13 cellular contexts compared by ENCODE assay signal in the genomic region with DNA sequence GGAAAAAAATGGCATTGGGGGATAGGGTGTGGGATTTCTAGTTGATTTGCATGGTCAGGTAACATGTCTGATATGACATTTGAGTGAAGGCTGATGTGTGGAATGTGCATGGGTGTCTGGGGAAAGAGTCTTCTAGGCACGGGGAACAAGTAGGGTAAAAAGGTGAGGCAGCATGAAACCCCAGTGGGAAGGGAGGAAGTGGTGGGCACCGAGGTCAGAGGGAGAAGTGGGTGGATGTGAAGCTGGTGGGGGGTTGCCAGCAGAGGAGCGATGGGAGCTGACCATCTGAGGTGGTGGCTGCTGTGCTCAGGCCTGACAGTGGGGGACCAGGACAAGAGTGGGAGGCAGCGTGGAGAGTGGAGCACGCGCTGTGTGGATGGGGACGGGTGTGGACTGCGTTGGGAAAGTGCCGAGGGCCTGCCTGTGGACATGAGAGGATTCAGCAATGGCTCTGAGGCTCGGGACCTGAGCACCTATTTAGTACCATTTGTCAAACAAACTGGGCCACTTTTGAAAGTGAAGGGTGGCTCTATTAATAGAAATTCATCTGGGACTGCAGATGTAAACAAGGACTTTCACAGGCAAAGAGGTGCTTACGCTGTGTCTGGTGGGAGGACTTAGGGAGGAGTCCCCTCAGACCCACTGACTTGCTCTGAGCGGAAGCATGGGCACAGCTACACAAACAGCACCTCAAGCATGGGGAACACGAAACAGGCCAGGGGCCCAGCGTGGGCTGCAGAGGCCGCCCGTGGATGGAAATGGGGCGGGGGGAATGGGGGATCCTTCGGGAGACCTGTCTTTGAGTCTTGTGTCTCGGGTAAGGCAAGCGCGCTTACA. TPM values are rescaled to one million over a fixed set of nuclear protein-coding genes. Genes with fewer than 3 reads are reported as not detected.
A peak's percentile ranks its signal among the peaks of the same experiment; 100 is the strongest.
DNase-seq lines count a peak whose midpoint lies in the region; ATAC-seq, FAIRE-seq and TF ChIP-seq lines count a peak whose summit lies in the region.
"Had no signal": no experiment of that assay in that cellular context is flagged by ENCODE, and none has a peak within 500 bp of the region (broad histone marks: within the 10 kb centered on the region; RNA-seq: fewer than 3 reads in every experiment).

No MANE protein-coding gene starts in this region.

- H3K4me3 ChIP-seq in HepG2 (replicated peaks in 1 of 3; ENCODE audit: insufficient read depth in 1 of 3, low read depth in 2 of 3, low read length in 3 of 3) = peak overlapping the region in 1 of 3 experiments; percentile 36; a peak in 2 of 6 replicates
- no peak overlapping the region for H3K4me3 ChIP-seq in right lobe of liver
- no peak overlapping the region for H3K4me3 ChIP-seq in keratinocyte (ENCODE audit: control insufficient read depth in 2 of 3, extremely low read depth in 1 of 3, insufficient read depth in 2 of 3, low read depth in 1 of 3, low read length in 3 of 3)
- H3K4me3 ChIP-seq in small intestine (ENCODE audit: low read depth in 1 of 2, low read length in 2 of 2) = no peak overlapping the region

- TF ChIP-seq POLR2A in HepG2 (IDR thresholded peaks at IDR 0.05; ENCODE audit: insufficient read depth in 1 of 2, low read depth in 2 of 2, low read length in 2 of 2) = peak in 1 of 2 experiments; percentile 50; a peak in 2 of 4 replicates
- TF ChIP-seq POLR2A in right lobe of liver (IDR thresholded peaks at IDR 0.05) = no peak

- in situ Hi-C loops in HepG2 (cut with HindIII; ENCODE audit: extremely low pct_ligation_motif_present, low pct_unique_long_range_greater_than_20kb) = no loop called here

- POLR2A ChIA-PET in HepG2 (lab: Yijun Ruan, JAX) (interaction anchor here (2.5 to 7.2 kb wide), 2 partner anchors 12 to 17 kb away, joined by 13 to 122 read pairs; partner anchors contain the start of gene S100P), activated B cell treated with CpG ODN at 0.5 μM for 24 hours (lab: Charles Lee) (interaction anchor here (1.2 to 5.2 kb wide), 2 partner anchors 33 to 36 kb away, joined by 4 to 118 read pairs; partner anchors contain the start of genes MRFAP1 and MRFAP1L1)

- H2AFZ ChIP-seq in HepG2 (ENCODE audit: low read length) (no peak overlapping the region), keratinocyte (ENCODE audit: control insufficient read depth, low read length) (no peak overlapping the region)

- peaks cover 54% of the 10 kb centered on the region for H3K36me3 Mint-ChIP-seq in activated B cell treated with CpG ODN at 0.5 μM for 24 hours (ENCODE audit: low read depth)
- H3K36me3 Mint-ChIP-seq in type B pancreatic cell = peaks cover 36% of the 10 kb centered on the region

- H3K27ac Mint-ChIP-seq in activated B cell treated with CpG ODN at 0.5 μM for 24 hours = peak overlapping the region; percentile 24
- H3K27ac Mint-ChIP-seq in type B pancreatic cell = peak overlapping the region; percentile 2

- BruUV-seq in HepG2 (replicated peaks; lab: Mats Ljungman, UMichigan) = no TSS peak

- dilution Hi-C loops in keratinocyte (cut with MboI; ENCODE audit: extremely low pct_ligation_motif_present, low sequenced_read_pairs) = no loop called here

- intact Hi-C loops in HepG2 (cut with micrococcal nuclease; ENCODE audit: unreplicated experiment) = no loop called here
- intact Hi-C loops in right lobe of liver (cut with DNase I) = no loop called here
- intact Hi-C loops in activated B cell treated with CpG ODN at 0.5 μM for 24 hours (cut with micrococcal nuclease) = no loop called here

- H3K36me3 ChIP-seq in HepG2 (replicated peaks in 1 of 2; ENCODE audit: control insufficient read depth in 1 of 2, insufficient read depth in 2 of 2, low read length in 2 of 2) (peaks cover 0 to 13% of the 10 kb centered on the region in 2 experiments; a peak in 2 of 5 replicates), right lobe of liver (peaks cover 0 to 3% (median 0%) of the 10 kb centered on the region in 4 donors), keratinocyte (ENCODE audit: control insufficient read depth in 2 of 2, extremely low read depth in 1 of 2, insufficient read depth in 2 of 2, low read length in 2 of 2) (peaks cover 5 to 13% of the 10 kb centered on the region in 2 experiments), small intestine (ENCODE audit: control insufficient read depth in 2 of 2, insufficient read depth in 2 of 2, low read length in 2 of 2) (no peaks in the 10 kb centered on the region)

- H3K27ac ChIP-seq in HepG2 (ENCODE audit: extremely low read length, insufficient read depth, low read length) (no peak overlapping the region), right lobe of liver (no peak overlapping the region), keratinocyte (ENCODE audit: control insufficient read depth, insufficient read depth, low read length) (no peak overlapping the region), small intestine (ENCODE audit: low read depth in 1 of 2, low read length in 1 of 2) (no peak overlapping the region)

- H3K79me2 ChIP-seq in HepG2 (ENCODE audit: insufficient read depth, low read length) = peaks cover 33% of the 10 kb centered on the region
- H3K79me2 ChIP-seq in keratinocyte (ENCODE audit: control insufficient read depth, insufficient read depth, low read length) = peaks cover 24% of the 10 kb centered on the region

- H3K27me3 ChIP-seq in HepG2 (ENCODE audit: control insufficient read depth in 1 of 2, insufficient read depth in 2 of 2, low read length in 2 of 2) (no peaks in the 10 kb centered on the region), right lobe of liver (no peaks in the 10 kb centered on the region), keratinocyte (ENCODE audit: control insufficient read depth, extremely low read depth, insufficient read depth, low read length) (no peaks in the 10 kb centered on the region), small intestine (ENCODE audit: control insufficient read depth in 2 of 2, insufficient read depth in 2 of 2, low read length in 2 of 2) (no peaks in the 10 kb centered on the region)

- H3K4me1 Mint-ChIP-seq in activated B cell treated with CpG ODN at 0.5 μM for 24 hours (peaks cover 53% of the 10 kb centered on the region), type B pancreatic cell (ENCODE audit: unreplicated experiment) (peaks cover 38% of the 10 kb centered on the region)

- 91% methylated on average over 21 of the region's 21 CpGs for WGBS in HepG2 (ENCODE audit: low lambda C conversion rate)
- WGBS in right lobe of liver (ENCODE audit: insufficient coverage, low coverage, low lambda C conversion rate, missing lambda C conversion rate) = 87% methylated on average over 16 of the region's 21 CpGs
- 84 to 87% (median 85%) methylated on average over 21 of the region's 21 CpGs for WGBS in small intestine, 3 donors

- H3K4me3 Mint-ChIP-seq in activated B cell treated with CpG ODN at 0.5 μM for 24 hours = peak overlapping the region; percentile 21
- H3K4me3 Mint-ChIP-seq in type B pancreatic cell = peak overlapping the region; percentile 96

- H3K9me1 ChIP-seq in keratinocyte (ENCODE audit: control insufficient read depth, extremely low read depth, insufficient read depth, low read length) = no peaks in the 10 kb centered on the region

- no peak for TF ChIP-seq RAD21 in HepG2 (CRISPR knock-in tag; IDR thresholded peaks at IDR 0.05)

- CTCF ChIA-PET in HepG2 (lab: Yijun Ruan, JAX; ENCODE audit: low intra/inter-chr PET ratio, low total read pairs) = no interaction called here
- CTCF ChIA-PET in activated B cell treated with CpG ODN at 0.5 μM for 24 hours (lab: Charles Lee) = no interaction called here

- H3K9me3 ChIP-seq in HepG2 (ENCODE audit: low read length) (no peaks in the 10 kb centered on the region), right lobe of liver (no peaks in the 10 kb centered on the region), keratinocyte (ENCODE audit: control insufficient read depth, low read depth, low read length) (no peaks in the 10 kb centered on the region), small intestine (ENCODE audit: control insufficient read depth, low read depth) (no peaks in the 10 kb centered on the region)

- FAIRE-seq in HepG2 (lab: Jason Lieb, UNC) (no peak), keratinocyte (lab: Jason Lieb, UNC) (no peak), small intestine (lab: Jason Lieb, UNC) (no peak)
- FAIRE-seq: colon had no signal

- H3K9me3 Mint-ChIP-seq in activated B cell treated with CpG ODN at 0.5 μM for 24 hours (peaks cover 6% of the 10 kb centered on the region), type B pancreatic cell (no peaks in the 10 kb centered on the region)

- no peaks in the 10 kb centered on the region for H3K27me3 Mint-ChIP-seq in activated B cell treated with CpG ODN at 0.5 μM for 24 hours
- no peaks in the 10 kb centered on the region for H3K27me3 Mint-ChIP-seq in type B pancreatic cell

- TF ChIP-seq EP300 in HepG2 (IDR thresholded peaks at IDR 0.05; ENCODE audit: low read depth in 2 of 2, low read length in 2 of 2) (no peak), HepG2 (CRISPR knock-in tag; IDR thresholded peaks at IDR 0.05; ENCODE audit: borderline replicate concordance) (no peak)

- TF ChIP-seq CTCF in HepG2 (CRISPR knock-in tag; IDR thresholded peaks at IDR 0.05) (no peak), right lobe of liver (IDR thresholded peaks at IDR 0.05) (no peak), activated B cell treated with CpG ODN at 0.5 μM for 24 hours (IDR thresholded peaks at IDR 0.05) (no peak), keratinocyte (optimal IDR thresholded peaks at IDR 0.05 in 1 of 3, IDR thresholded peaks at IDR 0.05 in 1 of 3, conservative IDR thresholded peaks at IDR 0.05 in 1 of 3; ENCODE audit: extremely low read depth in 1 of 3, insufficient read depth in 2 of 3, low read length in 3 of 3) (no peak), type B pancreatic cell (conservative IDR thresholded peaks at IDR 0.05) (no peak), omental fat pad (IDR thresholded peaks at IDR 0.05) (no peak)

- H3K9ac ChIP-seq in HepG2 (ENCODE audit: insufficient read depth, low read depth, low read length) = peak overlapping the region; percentile 75; the same call in 1 of the 2 replicates
- H3K9ac ChIP-seq in keratinocyte (ENCODE audit: control insufficient read depth, extremely low read depth, insufficient read depth, low read length) = no peak overlapping the region

- ATAC-seq in HepG2 = no peak
- no peak for ATAC-seq in right lobe of liver
- ATAC-seq in activated B cell treated with CpG ODN at 0.5 μM for 24 hours (ENCODE audit: low read depth) = no peak
- ATAC-seq in omental fat pad (ENCODE audit: low FRiP score) = no peak

- H3K4me2 ChIP-seq in HepG2 (ENCODE audit: low read depth, low read length) (peak overlapping the region; percentile 91), keratinocyte (ENCODE audit: control insufficient read depth, extremely low read depth, insufficient read depth, low read depth, low read length) (peak overlapping the region; percentile 28)

- DNase-seq in HepG2 (ENCODE audit: low spot score) (no peak), right lobe of liver (no peak), activated B cell treated with CpG ODN at 0.5 μM for 24 hours (no peak), keratinocyte (ENCODE audit: low read depth, low spot score) (no peak), type B pancreatic cell (ENCODE audit: extremely low spot score, unreplicated experiment) (no peak), small intestine (no peak), omental fat pad (ENCODE audit: low spot score) (no peak), hepatic stellate cell (ENCODE audit: low spot score) (no peak)
- DNase-seq: activated CD8-positive, alpha-beta memory T cell treated with anti-CD3 and anti-CD28 coated beads, Interleukin-2, amount 50 U/mL, for 4 hours; stimulated activated CD4-positive, alpha-beta T cell treated with anti-CD3 and anti-CD28 coated beads, Interleukin-2, amount 100 ng/mL, for 24 hours; substantia nigra had no signal

- H4K20me1 ChIP-seq in HepG2 (ENCODE audit: insufficient read depth, low read length) (peaks cover 14% of the 10 kb centered on the region), keratinocyte (ENCODE audit: control insufficient read depth, extremely low read depth, insufficient read depth, low read length) (peaks cover 4% of the 10 kb centered on the region)

- H3K4me1 ChIP-seq in HepG2 (ENCODE audit: insufficient read depth, low read length) (peaks cover 55% of the 10 kb centered on the region), right lobe of liver (peaks cover 0 to 27% (median 11%) of the 10 kb centered on the region in 4 donors), keratinocyte (ENCODE audit: control insufficient read depth, extremely low read depth, insufficient read depth, low read length) (peaks cover 21% of the 10 kb centered on the region), small intestine (ENCODE audit: control insufficient read depth in 2 of 2, insufficient read depth in 1 of 2, low read depth in 1 of 2, low read length in 1 of 2) (peaks cover 5 to 6% of the 10 kb centered on the region in 2 donors)

RNA-seq across cellular contexts. Expression of gene S100P, which starts 16.7 kb away (rescaled TPM):
- total RNA-seq in HepG2 (2016; rRNA removed; fragmentation: Illumina TruSeq; extraction: Trizol) (278 and 348 TPM in 2 replicates), right lobe of liver (1 to 10 TPM in 4 of 6 experiments, under 1 TPM in 2; 0.59 to 6.3 (median 2.7) TPM), activated B cell treated with CpG ODN at 0.5 μM for 24 hours (not detected in 2 replicates), type B pancreatic cell (ENCODE audit: low replicate concordance) (58.9 and 80.8 TPM in 2 replicates), omental fat pad (10 to 100 TPM in 1 of 4 donors, 1 to 10 TPM in 1, under 1 TPM in 1, not detected in 1; 0.60 to 10.9 (median 1.1) TPM)
- 36.9 and 39.1 TPM in 2 replicates for total RNA-seq in HepG2 (2016; cell fraction: cytosol; rRNA removed; fragmentation: Illumina TruSeq; extraction: Trizol; ENCODE audit: low read depth)
- total RNA-seq in HepG2 (2016; cell fraction: insoluble cytoplasmic fraction; rRNA removed; fragmentation: Illumina TruSeq; extraction: Trizol) = 251 and 366 TPM in 2 replicates
- 71.8 and 83.2 TPM in 2 replicates for total RNA-seq in HepG2 (2016; cell fraction: membrane; rRNA removed; fragmentation: Illumina TruSeq; extraction: Trizol)
- 84.8 and 90.9 TPM in 2 replicates for total RNA-seq in HepG2 (2016; cell fraction: nucleus; rRNA removed; fragmentation: Illumina TruSeq; extraction: Trizol)
- polyA plus RNA-seq in HepG2 (2011; rRNA removed) (1,649 and 1,898 TPM in 2 replicates), keratinocyte (0.68 to 2.3 TPM (median 1.7 TPM) in 3 replicates), small intestine (10 to 100 TPM; 33.9 to 63.5 (median 48.1) TPM)
- polyA plus RNA-seq in HepG2 (2011; cell fraction: cytosol; rRNA removed) = 422 and 472 TPM in 2 replicates
- polyA plus RNA-seq in HepG2 (2011; cell fraction: nucleus; rRNA removed) = 82.9 and 122 TPM in 2 replicates
- polyA plus RNA-seq in HepG2 (2012) = 700 and 2,334 TPM in 2 replicates
- polyA plus RNA-seq in HepG2 (2016; cell fraction: cytosol; fragmentation: Illumina TruSeq; extraction: Trizol; ENCODE audit: low read depth) = 30.5 and 35.0 TPM in 2 replicates
- polyA plus RNA-seq in HepG2 (2016; cell fraction: insoluble cytoplasmic fraction; fragmentation: Illumina TruSeq; extraction: Trizol; ENCODE audit: low read depth) = 150 and 168 TPM in 2 replicates
- polyA plus RNA-seq in HepG2 (2016; cell fraction: membrane; fragmentation: Illumina TruSeq; extraction: Trizol; ENCODE audit: low read depth) = 38.8 and 42.8 TPM in 2 replicates
- 79.1 and 81.3 TPM in 2 replicates for polyA plus RNA-seq in HepG2 (2016; cell fraction: nucleus; fragmentation: Illumina TruSeq; extraction: Trizol; ENCODE audit: insufficient read depth, low read depth)
- polyA minus RNA-seq in HepG2 (2011; rRNA and poly(A)+ RNA removed; ENCODE audit: low replicate concordance) = 151 and 198 TPM in 2 replicates
- polyA minus RNA-seq in HepG2 (2011; cell fraction: cytosol; rRNA and poly(A)+ RNA removed) = 87.0 and 146 TPM in 2 replicates
- 37.3 and 51.0 TPM in 2 replicates for polyA minus RNA-seq in HepG2 (2011; cell fraction: nucleus; rRNA and poly(A)+ RNA removed)
- 42.7 TPM for polyA plus RNA-seq in keratinocyte (2011; ENCODE audit: low read depth)
- polyA plus RNA-seq in keratinocyte (2011; cell fraction: cytosol; rRNA removed) = 0.94 and 5.6 TPM in 2 replicates
- polyA plus RNA-seq in keratinocyte (2011; cell fraction: nucleus; rRNA removed) = 0.95 and 3.4 TPM in 2 replicates
- polyA plus RNA-seq in keratinocyte (2012; ENCODE audit: low replicate concordance) = 2.4 and 565 TPM in 2 replicates
- polyA minus RNA-seq in keratinocyte = 0.26 to 3.4 TPM (median 0.49 TPM) in 3 replicates
- 29.9 TPM for polyA minus RNA-seq in keratinocyte (2011; cell fraction: cytosol; rRNA and poly(A)+ RNA removed)
- 9.8 and 12.6 TPM in 2 replicates for polyA minus RNA-seq in keratinocyte (2011; cell fraction: nucleus; rRNA and poly(A)+ RNA removed)
- total RNA-seq: myocyte had no signal

RNA-seq across cellular contexts. Expression of gene MRFAP1L1, which starts 32.7 kb away (rescaled TPM):
- total RNA-seq in HepG2 (2016; rRNA removed; fragmentation: Illumina TruSeq; extraction: Trizol) (76.6 and 124 TPM in 2 replicates), right lobe of liver (10 to 100 TPM; 18.9 to 30.7 (median 28.4) TPM), activated B cell treated with CpG ODN at 0.5 μM for 24 hours (39.1 and 39.5 TPM in 2 replicates), type B pancreatic cell (ENCODE audit: low replicate concordance) (61.3 and 73.0 TPM in 2 replicates), omental fat pad (10 to 100 TPM; 42.7 to 56.3 (median 45.9) TPM)
- 12.0 and 14.9 TPM in 2 replicates for total RNA-seq in HepG2 (2016; cell fraction: cytosol; rRNA removed; fragmentation: Illumina TruSeq; extraction: Trizol; ENCODE audit: low read depth)
- 82.6 and 130 TPM in 2 replicates for total RNA-seq in HepG2 (2016; cell fraction: insoluble cytoplasmic fraction; rRNA removed; fragmentation: Illumina TruSeq; extraction: Trizol)
- 36.1 and 39.2 TPM in 2 replicates for total RNA-seq in HepG2 (2016; cell fraction: membrane; rRNA removed; fragmentation: Illumina TruSeq; extraction: Trizol)
- total RNA-seq in HepG2 (2016; cell fraction: nucleus; rRNA removed; fragmentation: Illumina TruSeq; extraction: Trizol) = 35.4 and 41.2 TPM in 2 replicates
- polyA plus RNA-seq in HepG2 (2011; rRNA removed) (39.9 and 44.8 TPM in 2 replicates), keratinocyte (47.6 to 77.9 TPM (median 50.7 TPM) in 3 replicates), small intestine (10 to 100 TPM; 36.0 to 48.0 (median 42.4) TPM)
- polyA plus RNA-seq in HepG2 (2011; cell fraction: cytosol; rRNA removed) = 29.0 and 43.5 TPM in 2 replicates
- 12.5 and 20.0 TPM in 2 replicates for polyA plus RNA-seq in HepG2 (2011; cell fraction: nucleus; rRNA removed)
- 55.6 and 62.7 TPM in 2 replicates for polyA plus RNA-seq in HepG2 (2012)
- 6.5 and 6.6 TPM in 2 replicates for polyA plus RNA-seq in HepG2 (2016; cell fraction: cytosol; fragmentation: Illumina TruSeq; extraction: Trizol; ENCODE audit: low read depth)
- polyA plus RNA-seq in HepG2 (2016; cell fraction: insoluble cytoplasmic fraction; fragmentation: Illumina TruSeq; extraction: Trizol; ENCODE audit: low read depth) = 143 and 162 TPM in 2 replicates
- polyA plus RNA-seq in HepG2 (2016; cell fraction: membrane; fragmentation: Illumina TruSeq; extraction: Trizol; ENCODE audit: low read depth) = 21.2 and 21.7 TPM in 2 replicates
- polyA plus RNA-seq in HepG2 (2016; cell fraction: nucleus; fragmentation: Illumina TruSeq; extraction: Trizol; ENCODE audit: insufficient read depth, low read depth) = 60.2 and 60.7 TPM in 2 replicates
- 10.4 and 12.8 TPM in 2 replicates for polyA minus RNA-seq in HepG2 (2011; rRNA and poly(A)+ RNA removed; ENCODE audit: low replicate concordance)
- polyA minus RNA-seq in HepG2 (2011; cell fraction: cytosol; rRNA and poly(A)+ RNA removed) = 13.6 and 15.5 TPM in 2 replicates
- polyA minus RNA-seq in HepG2 (2011; cell fraction: nucleus; rRNA and poly(A)+ RNA removed) = 16.1 and 16.2 TPM in 2 replicates
- polyA plus RNA-seq in keratinocyte (2011; ENCODE audit: low read depth) = 45.2 TPM
- 53.6 and 54.4 TPM in 2 replicates for polyA plus RNA-seq in keratinocyte (2011; cell fraction: cytosol; rRNA removed)
- polyA plus RNA-seq in keratinocyte (2011; cell fraction: nucleus; rRNA removed) = 46.9 and 79.1 TPM in 2 replicates
- 42.9 and 49.5 TPM in 2 replicates for polyA plus RNA-seq in keratinocyte (2012; ENCODE audit: low replicate concordance)
- polyA minus RNA-seq in keratinocyte = 8.9 to 15.7 TPM (median 9.1 TPM) in 3 replicates
- polyA minus RNA-seq in keratinocyte (2011; cell fraction: cytosol; rRNA and poly(A)+ RNA removed) = 18.4 TPM
- polyA minus RNA-seq in keratinocyte (2011; cell fraction: nucleus; rRNA and poly(A)+ RNA removed) = 9.8 and 14.8 TPM in 2 replicates

RNA-seq across cellular contexts. Expression of gene MRFAP1, which starts 36.5 kb away (rescaled TPM):
- total RNA-seq in HepG2 (2016; rRNA removed; fragmentation: Illumina TruSeq; extraction: Trizol) (158 and 254 TPM in 2 replicates), right lobe of liver (100 to 1,000 TPM; 103 to 166 (median 129) TPM), activated B cell treated with CpG ODN at 0.5 μM for 24 hours (93.8 and 93.9 TPM in 2 replicates), type B pancreatic cell (ENCODE audit: low replicate concordance) (234 and 293 TPM in 2 replicates), omental fat pad (100 to 1,000 TPM; 125 to 149 (median 140) TPM)
- 31.0 and 37.7 TPM in 2 replicates for total RNA-seq in HepG2 (2016; cell fraction: cytosol; rRNA removed; fragmentation: Illumina TruSeq; extraction: Trizol; ENCODE audit: low read depth)
- total RNA-seq in HepG2 (2016; cell fraction: insoluble cytoplasmic fraction; rRNA removed; fragmentation: Illumina TruSeq; extraction: Trizol) = 174 and 249 TPM in 2 replicates
- 87.0 and 105 TPM in 2 replicates for total RNA-seq in HepG2 (2016; cell fraction: membrane; rRNA removed; fragmentation: Illumina TruSeq; extraction: Trizol)
- total RNA-seq in HepG2 (2016; cell fraction: nucleus; rRNA removed; fragmentation: Illumina TruSeq; extraction: Trizol) = 67.5 and 68.6 TPM in 2 replicates
- polyA plus RNA-seq in HepG2 (2011; rRNA removed) (103 and 112 TPM in 2 replicates), keratinocyte (121 to 275 TPM (median 224 TPM) in 3 replicates), small intestine (100 to 1,000 TPM; 250 to 324 (median 303) TPM)
- 110 and 141 TPM in 2 replicates for polyA plus RNA-seq in HepG2 (2011; cell fraction: cytosol; rRNA removed)
- 54.5 and 54.7 TPM in 2 replicates for polyA plus RNA-seq in HepG2 (2011; cell fraction: nucleus; rRNA removed)
- 198 and 236 TPM in 2 replicates for polyA plus RNA-seq in HepG2 (2012)
- polyA plus RNA-seq in HepG2 (2016; cell fraction: cytosol; fragmentation: Illumina TruSeq; extraction: Trizol; ENCODE audit: low read depth) = 55.7 and 56.7 TPM in 2 replicates
- 509 and 563 TPM in 2 replicates for polyA plus RNA-seq in HepG2 (2016; cell fraction: insoluble cytoplasmic fraction; fragmentation: Illumina TruSeq; extraction: Trizol; ENCODE audit: low read depth)
- polyA plus RNA-seq in HepG2 (2016; cell fraction: membrane; fragmentation: Illumina TruSeq; extraction: Trizol; ENCODE audit: low read depth) = 117 and 129 TPM in 2 replicates
- polyA plus RNA-seq in HepG2 (2016; cell fraction: nucleus; fragmentation: Illumina TruSeq; extraction: Trizol; ENCODE audit: insufficient read depth, low read depth) = 205 and 206 TPM in 2 replicates
- polyA minus RNA-seq in HepG2 (2011; rRNA and poly(A)+ RNA removed; ENCODE audit: low replicate concordance) = 19.4 and 22.0 TPM in 2 replicates
- 29.9 and 30.5 TPM in 2 replicates for polyA minus RNA-seq in HepG2 (2011; cell fraction: cytosol; rRNA and poly(A)+ RNA removed)
- polyA minus RNA-seq in HepG2 (2011; cell fraction: nucleus; rRNA and poly(A)+ RNA removed) = 21.4 and 24.6 TPM in 2 replicates
- 328 TPM for polyA plus RNA-seq in keratinocyte (2011; ENCODE audit: low read depth)
- 191 and 208 TPM in 2 replicates for polyA plus RNA-seq in keratinocyte (2011; cell fraction: cytosol; rRNA removed)
- 109 and 121 TPM in 2 replicates for polyA plus RNA-seq in keratinocyte (2011; cell fraction: nucleus; rRNA removed)
- 208 and 319 TPM in 2 replicates for polyA plus RNA-seq in keratinocyte (2012; ENCODE audit: low replicate concordance)
- polyA minus RNA-seq in keratinocyte = 22.1 to 50.5 TPM (median 33.4 TPM) in 3 replicates
- 54.9 TPM for polyA minus RNA-seq in keratinocyte (2011; cell fraction: cytosol; rRNA and poly(A)+ RNA removed)
- 21.4 and 36.4 TPM in 2 replicates for polyA minus RNA-seq in keratinocyte (2011; cell fraction: nucleus; rRNA and poly(A)+ RNA removed)

RNA-seq across cellular contexts. Expression of gene BLOC1S4, which starts 39.0 kb away (rescaled TPM):
- 18.7 and 20.9 TPM in 2 replicates for total RNA-seq in HepG2 (2016; rRNA removed; fragmentation: Illumina TruSeq; extraction: Trizol)
- total RNA-seq in HepG2 (2016; cell fraction: cytosol; rRNA removed; fragmentation: Illumina TruSeq; extraction: Trizol; ENCODE audit: low read depth) = 4.7 and 6.1 TPM in 2 replicates
- total RNA-seq in HepG2 (2016; cell fraction: insoluble cytoplasmic fraction; rRNA removed; fragmentation: Illumina TruSeq; extraction: Trizol) = 19.1 and 20.1 TPM in 2 replicates
- 11.7 and 12.0 TPM in 2 replicates for total RNA-seq in HepG2 (2016; cell fraction: membrane; rRNA removed; fragmentation: Illumina TruSeq; extraction: Trizol)
- total RNA-seq in HepG2 (2016; cell fraction: nucleus; rRNA removed; fragmentation: Illumina TruSeq; extraction: Trizol) = 7.6 and 7.9 TPM in 2 replicates
- polyA plus RNA-seq in HepG2 (2011; rRNA removed) = 15.5 and 17.6 TPM in 2 replicates
- 19.4 and 26.2 TPM in 2 replicates for polyA plus RNA-seq in HepG2 (2011; cell fraction: cytosol; rRNA removed)
- 9.3 and 10.5 TPM in 2 replicates for polyA plus RNA-seq in HepG2 (2011; cell fraction: nucleus; rRNA removed)
- 10.5 and 11.1 TPM in 2 replicates for polyA plus RNA-seq in HepG2 (2012)
- 3.6 and 4.1 TPM in 2 replicates for polyA plus RNA-seq in HepG2 (2016; cell fraction: cytosol; fragmentation: Illumina TruSeq; extraction: Trizol; ENCODE audit: low read depth)
- 22.2 and 23.4 TPM in 2 replicates for polyA plus RNA-seq in HepG2 (2016; cell fraction: insoluble cytoplasmic fraction; fragmentation: Illumina TruSeq; extraction: Trizol; ENCODE audit: low read depth)
- 7.5 and 8.0 TPM in 2 replicates for polyA plus RNA-seq in HepG2 (2016; cell fraction: membrane; fragmentation: Illumina TruSeq; extraction: Trizol; ENCODE audit: low read depth)
- 10.3 and 14.0 TPM in 2 replicates for polyA plus RNA-seq in HepG2 (2016; cell fraction: nucleus; fragmentation: Illumina TruSeq; extraction: Trizol; ENCODE audit: insufficient read depth, low read depth)
- 5.1 and 16.2 TPM in 2 replicates for polyA minus RNA-seq in HepG2 (2011; rRNA and poly(A)+ RNA removed; ENCODE audit: low replicate concordance)
- polyA minus RNA-seq in HepG2 (2011; cell fraction: cytosol; rRNA and poly(A)+ RNA removed) = 9.3 and 9.9 TPM in 2 replicates
- 5.5 and 7.0 TPM in 2 replicates for polyA minus RNA-seq in HepG2 (2011; cell fraction: nucleus; rRNA and poly(A)+ RNA removed)
- total RNA-seq in right lobe of liver = 1 to 10 TPM; 3.0 to 9.9 (median 6.6) TPM
- total RNA-seq in activated B cell treated with CpG ODN at 0.5 μM for 24 hours = 19.8 and 20.3 TPM in 2 replicates
- 11.2 to 13.6 TPM (median 11.7 TPM) in 3 replicates for polyA plus RNA-seq in keratinocyte
- polyA plus RNA-seq in keratinocyte (2011; ENCODE audit: low read depth) = 4.5 TPM
- polyA plus RNA-seq in keratinocyte (2011; cell fraction: cytosol; rRNA removed) = 10.5 and 12.0 TPM in 2 replicates
- 11.2 and 12.2 TPM in 2 replicates for polyA plus RNA-seq in keratinocyte (2011; cell fraction: nucleus; rRNA removed)
- polyA plus RNA-seq in keratinocyte (2012; ENCODE audit: low replicate concordance) = 7.1 and 12.2 TPM in 2 replicates
- polyA minus RNA-seq in keratinocyte = 2.7 to 3.8 TPM (median 3.1 TPM) in 3 replicates
- 17.8 TPM for polyA minus RNA-seq in keratinocyte (2011; cell fraction: cytosol; rRNA and poly(A)+ RNA removed)
- polyA minus RNA-seq in keratinocyte (2011; cell fraction: nucleus; rRNA and poly(A)+ RNA removed) = 3.9 and 4.3 TPM in 2 replicates
- total RNA-seq in type B pancreatic cell (ENCODE audit: low replicate concordance) = 19.1 and 21.4 TPM in 2 replicates
- polyA plus RNA-seq in small intestine = 10 to 100 TPM; 13.1 to 19.5 (median 17.2) TPM
- total RNA-seq in omental fat pad = 10 to 100 TPM; 12.3 to 23.3 (median 13.9) TPM
